ENCODE assay signal across 13 cellular contexts in the genomic region with DNA sequence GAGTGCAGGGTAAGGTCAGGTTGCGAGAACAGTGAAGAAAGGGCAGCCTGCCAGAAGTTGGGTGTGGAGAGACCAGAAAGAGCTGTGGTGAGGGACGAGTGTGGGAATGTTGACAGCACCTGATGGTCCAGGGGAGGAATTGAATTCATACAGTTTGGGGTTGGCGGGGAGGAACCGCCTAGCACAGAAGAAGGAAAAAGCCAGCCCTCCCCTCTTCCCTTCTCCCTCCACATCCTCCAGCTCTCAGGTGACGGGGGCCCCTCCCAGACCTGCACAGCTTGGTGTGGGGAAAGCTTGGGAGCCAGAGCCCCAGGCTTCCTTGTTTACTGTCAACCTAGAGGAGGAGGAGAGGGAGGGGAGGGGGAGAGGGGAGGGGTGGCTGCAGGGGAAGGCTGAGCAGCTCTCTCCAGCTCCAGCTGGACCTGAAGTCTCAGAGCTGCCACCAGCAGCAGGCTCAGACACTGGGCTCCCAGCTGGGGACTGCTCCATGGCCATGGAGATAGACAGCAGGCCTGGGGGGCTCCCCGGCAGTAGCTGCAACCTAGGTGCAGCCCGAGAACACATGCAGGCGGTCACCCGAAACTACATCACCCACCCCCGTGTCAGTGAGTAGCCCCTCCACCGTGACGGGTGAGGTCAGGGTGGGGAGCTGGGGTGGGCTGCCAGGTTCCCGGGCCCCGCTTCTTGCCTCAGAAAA. TPM values are rescaled to one million over a fixed set of nuclear protein-coding genes. Genes with fewer than 3 reads are reported as not detected.
A peak's percentile ranks its signal among the peaks of the same experiment; 100 is the strongest.
DNase-seq lines count a peak whose midpoint lies in the region; ATAC-seq and TF ChIP-seq lines count a peak whose summit lies in the region.
"Had no signal": no experiment of that assay in that cellular context is flagged by ENCODE, and none has a peak within 500 bp of the region (broad histone marks: within the 10 kb centered on the region; RNA-seq: fewer than 3 reads in every experiment).

Gene ATP6V1B1 (plus strand): TSS at position 433 of the 697 bp plus-strand sequence. CDS start 55 bp downstream, at position 488.

- TF ChIP-seq POLR2A in Peyer's patch (IDR thresholded peaks at IDR 0.05) (no peak), lower leg skin (IDR thresholded peaks at IDR 0.05) (no peak), GM18505 (IDR thresholded peaks at IDR 0.05; ENCODE audit: borderline replicate concordance, extremely low read depth, insufficient read depth, insufficient read length) (no peak)

- no peaks in the 10 kb centered on the region for H3K4me1 ChIP-seq in Peyer's patch
- no peaks in the 10 kb centered on the region for H3K4me1 ChIP-seq in ascending aorta
- H3K4me1 ChIP-seq in MM.1S (ENCODE audit: low read length): no peaks in the 10 kb centered on the region
- H3K4me1 ChIP-seq: esophagus squamous epithelium had no signal

- WGBS in lower leg skin, 2 donors: 65 to 67% methylated on average over 9 to 14 of the region's 14 CpGs

- H3K27ac ChIP-seq in Peyer's patch (no peak within 1 kb of the TSS), ascending aorta (no peak within 1 kb of the TSS), MM.1S (ENCODE audit: low read length) (no peak within 1 kb of the TSS)
- H3K27ac ChIP-seq: esophagus squamous epithelium had no signal

- H3K36me3 Mint-ChIP-seq in natural killer cell treated with Interleukin-12 subunit alpha and Interleukin-12 subunit beta and Interleukin-15 and Interleukin-18, amount 100 ng/mL, for 72 hours: no peaks in the 10 kb centered on the region
- no peaks in the 10 kb centered on the region for H3K36me3 Mint-ChIP-seq in natural killer cell

- H3K27me3 ChIP-seq in Peyer's patch (no peaks in the 10 kb centered on the region), ascending aorta (no peaks in the 10 kb centered on the region), MM.1S (replicated peaks; ENCODE audit: insufficient read depth, low read length) (no peaks in the 10 kb centered on the region)

- no peak within 1 kb of the TSS for H2AFZ ChIP-seq in MM.1S (ENCODE audit: low read length)

- H3K9ac ChIP-seq in MM.1S (ENCODE audit: low read length): no peak within 1 kb of the TSS

- no peaks in the 10 kb centered on the region for H3K9me3 Mint-ChIP-seq in natural killer cell treated with Interleukin-12 subunit alpha and Interleukin-12 subunit beta and Interleukin-15 and Interleukin-18, amount 100 ng/mL, for 72 hours
- H3K9me3 Mint-ChIP-seq in natural killer cell: no peaks in the 10 kb centered on the region
- H3K9me3 Mint-ChIP-seq: central memory CD8-positive, alpha-beta T cell; IgD-negative memory B cell had no signal

- H4K20me1 ChIP-seq in MM.1S (ENCODE audit: insufficient read depth, low read length): no peaks in the 10 kb centered on the region

- peak; percentile 28 for DNase-seq in natural killer cell treated with Interleukin-12 subunit alpha and Interleukin-12 subunit beta and Interleukin-15 and Interleukin-18, amount 100 ng/mL, for 72 hours (ENCODE audit: low spot score)
- DNase-seq in natural killer cell (no peak), Peyer's patch (peak in 2 of 3 donors; percentile 6 to 31), lower leg skin (ENCODE audit: low spot score in 2 of 2) (peak in 1 of 2 donors; percentile 82), ascending aorta (ENCODE audit: low spot score in 2 of 2) (no peak), MM.1S (no peak)
- DNase-seq in stimulated activated CD4-positive, alpha-beta T cell treated with anti-CD3 and anti-CD28 coated beads, Interleukin-4, amount 100 ng/mL, for 1 hour: no peak
- DNase-seq: activated naive CD4-positive, alpha-beta T cell; esophagus squamous epithelium had no signal

- H3K27me3 Mint-ChIP-seq in natural killer cell treated with Interleukin-12 subunit alpha and Interleukin-12 subunit beta and Interleukin-15 and Interleukin-18, amount 100 ng/mL, for 72 hours: peaks cover 0 to 16% of the 10 kb centered on the region in 2 donors
- H3K27me3 Mint-ChIP-seq in natural killer cell (ENCODE audit: low read depth in 2 of 2): peaks cover 11 to 16% of the 10 kb centered on the region in 2 donors

- H3K27ac Mint-ChIP-seq in natural killer cell treated with Interleukin-12 subunit alpha and Interleukin-12 subunit beta and Interleukin-15 and Interleukin-18, amount 100 ng/mL, for 72 hours: no peak within 1 kb of the TSS
- no peak within 1 kb of the TSS for H3K27ac Mint-ChIP-seq in natural killer cell
- H3K27ac Mint-ChIP-seq: B cell, IgD-negative memory B cell had no signal

- intact Hi-C loops in natural killer cell (cut with micrococcal nuclease): no loop called here
- intact Hi-C loops in lower leg skin (cut with DNase I; ENCODE audit: low total_unique reads): no loop called here
- intact Hi-C loops in ascending aorta (cut with DNase I): no loop called here

- ATAC-seq in natural killer cell treated with Interleukin-12 subunit alpha and Interleukin-12 subunit beta and Interleukin-15 and Interleukin-18, amount 100 ng/mL, for 72 hours: no peak
- ATAC-seq in natural killer cell (no peak), GM18505 (IDR thresholded peaks at IDR 0.05; ENCODE audit: unreplicated experiment) (no peak)

- no peaks in the 10 kb centered on the region for H3K9me2 ChIP-seq in MM.1S (replicated peaks; ENCODE audit: insufficient read depth, low read length)

- H3K4me2 ChIP-seq in MM.1S (ENCODE audit: low read depth, low read length): no peak within 1 kb of the TSS

- H3K36me3 ChIP-seq in Peyer's patch (no peaks in the 10 kb centered on the region), ascending aorta (no peaks in the 10 kb centered on the region), MM.1S (replicated peaks; ENCODE audit: insufficient read depth, low read length) (no peaks in the 10 kb centered on the region)
- H3K36me3 ChIP-seq: esophagus squamous epithelium had no signal

- H3K79me2 ChIP-seq in MM.1S (ENCODE audit: low read length): no peaks in the 10 kb centered on the region

- no peaks in the 10 kb centered on the region for H3F3A ChIP-seq in MM.1S (ENCODE audit: insufficient read depth, low read length)

- TF ChIP-seq CTCF in natural killer cell (IDR thresholded peaks at IDR 0.05) (no peak), Peyer's patch (IDR thresholded peaks at IDR 0.05) (no peak), lower leg skin (IDR thresholded peaks at IDR 0.05) (no peak), ascending aorta (IDR thresholded peaks at IDR 0.05) (no peak), MM.1S (IDR thresholded peaks at IDR 0.05; ENCODE audit: low read length) (no peak)

- H3K4me3 Mint-ChIP-seq in natural killer cell treated with Interleukin-12 subunit alpha and Interleukin-12 subunit beta and Interleukin-15 and Interleukin-18, amount 100 ng/mL, for 72 hours: no peak within 1 kb of the TSS
- H3K4me3 Mint-ChIP-seq in natural killer cell: no peak within 1 kb of the TSS
- H3K4me3 Mint-ChIP-seq: B cell; central memory CD8-positive, alpha-beta T cell; IgD-negative memory B cell had no signal

- H3K4me3 ChIP-seq in Peyer's patch: no peak within 1 kb of the TSS
- H3K4me3 ChIP-seq in lower leg skin (ENCODE audit: low read depth, poor library complexity, severe bottlenecking): no peak within 1 kb of the TSS
- no peak within 1 kb of the TSS for H3K4me3 ChIP-seq in ascending aorta
- H3K4me3 ChIP-seq in MM.1S (ENCODE audit: low read length): no peak within 1 kb of the TSS
- H3K4me3 ChIP-seq: esophagus squamous epithelium had no signal

- no peaks in the 10 kb centered on the region for H3K9me3 ChIP-seq in Peyer's patch
- H3K9me3 ChIP-seq in ascending aorta: no peaks in the 10 kb centered on the region
- no peaks in the 10 kb centered on the region for H3K9me3 ChIP-seq in MM.1S (replicated peaks; ENCODE audit: insufficient read depth, low read length)
- H3K9me3 ChIP-seq: esophagus squamous epithelium had no signal

- no peaks in the 10 kb centered on the region for H3K4me1 Mint-ChIP-seq in natural killer cell treated with Interleukin-12 subunit alpha and Interleukin-12 subunit beta and Interleukin-15 and Interleukin-18, amount 100 ng/mL, for 72 hours (ENCODE audit: low read depth in 2 of 2)
- no peaks in the 10 kb centered on the region for H3K4me1 Mint-ChIP-seq in natural killer cell
- H3K4me1 Mint-ChIP-seq: central memory CD8-positive, alpha-beta T cell had no signal

RNA-seq across cellular contexts. Expression of gene ATP6V1B1, which starts in this region (rescaled TPM):
- total RNA-seq in natural killer cell treated with Interleukin-12 subunit alpha and Interleukin-12 subunit beta and Interleukin-15 and Interleukin-18, amount 100 ng/mL, for 72 hours: 1 to 10 TPM; 6.5 to 7.2 TPM
- total RNA-seq in natural killer cell (not detected), Peyer's patch (1 to 10 TPM in 2 of 4 donors, not detected in 2; 1.3 to 5.8 TPM), lower leg skin (100 to 1,000 TPM in 1 of 4 donors, 10 to 100 TPM in 2, 1 to 10 TPM in 1; 7.3 to 110 (median 55.0) TPM), ascending aorta (not detected)
- total RNA-seq: B cell had no signal

Comparison
In these comparisons a context has a peak if more than half of its experiments do, and no peak if none do; other contexts are left out.
1. DNase-seq: peak in natural killer cell treated with Interleukin-12 subunit alpha and Interleukin-12 subunit beta and Interleukin-15 and Interleukin-18, amount 100 ng/mL, for 72 hours (single experiment) and Peyer's patch (2 of 3); none in natural killer cell (single experiment), ascending aorta (0 of 2), MM.1S (single experiment) and stimulated activated CD4-positive, alpha-beta T cell treated with anti-CD3 and anti-CD28 coated beads, Interleukin-4, amount 100 ng/mL, for 1 hour (single experiment).